Comparison of ENCODE assay signal across 27 cellular contexts in the genomic region with DNA sequence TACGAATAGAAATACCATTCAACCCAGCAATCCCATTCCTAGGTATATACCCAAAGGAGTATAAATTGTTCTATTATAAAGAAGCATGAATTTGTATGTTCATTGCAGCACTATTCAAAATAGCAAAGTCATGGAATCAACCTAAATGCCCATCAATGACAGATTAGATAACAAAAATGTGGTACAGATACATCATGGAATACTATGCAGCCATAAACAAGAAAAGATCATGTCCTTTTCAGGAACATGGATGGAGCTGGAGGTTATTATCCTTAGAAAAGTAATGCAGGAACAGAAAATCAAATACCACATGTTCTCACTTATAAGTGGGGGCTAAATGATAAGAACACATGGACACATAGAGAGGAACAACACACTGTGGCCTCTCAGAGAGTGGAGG.
"Had no signal": no experiment of that assay in that cellular context is flagged by ENCODE, and none has a peak within 500 bp of the region (broad histone marks: within the 10 kb centered on the region; RNA-seq: fewer than 3 reads in every experiment).

No MANE protein-coding gene starts in this region.

- H3K27me3 ChIP-seq: stomach, suprapubic skin, testis, thyroid gland, tibial artery, tibial nerve, transverse colon, upper lobe of left lung, upper lobe of right lung, uterus, vagina had no signal

- H3K4me3 ChIP-seq: stomach, suprapubic skin, testis, thoracic aorta, thyroid gland, tibial artery, tibial nerve, transverse colon, upper lobe of left lung, upper lobe of right lung, uterus, vagina had no signal

- DNase-seq: stimulated activated CD4-positive, alpha-beta T cell treated with anti-CD3 and anti-CD28 coated beads, Interleukin-2, amount 100 ng/mL, for 48 hours; stimulated activated CD4-positive, alpha-beta T cell treated with anti-CD3 and anti-CD28 coated beads, Interleukin-4, amount 100 ng/mL, for 1 hour; stimulated activated CD4-positive, alpha-beta T cell treated with anti-CD3 and anti-CD28 coated beads, Interleukin-4, amount 100 ng/mL, for 24 hours; stimulated activated CD4-positive, alpha-beta T cell treated with anti-CD3 and anti-CD28 coated beads, Interleukin-4, amount 100 ng/mL, for 4 hours; stimulated activated CD8-positive, alpha-beta memory T cell treated with anti-CD3 and anti-CD28 coated beads, Interleukin-4, amount 100 ng/mL, for 48 hours; stimulated activated naive B cell treated with anti-CD40 and anti-IgM and Interleukin-4, amounts not matched to agents 10 μg/mL and 1 μg/mL and 100 μg/mL, for 72 hours; stimulated activated naive CD4-positive, alpha-beta T cell; stimulated activated naive CD4-positive, alpha-beta T cell treated with Interleukin-2 at 50 U/mL for 16 hours; stimulated activated naive CD8-positive, alpha-beta T cell treated with anti-CD3 and anti-CD28 coated beads, Interleukin-15, amount 100 ng/mL, for 72 hours; stimulated activated naive CD8-positive, alpha-beta T cell treated with anti-CD3 and anti-CD28 coated beads, Interleukin-15, Interleukin-2, amounts not matched to agents 100 U/mL and 50 U/mL, for 24 hours; stomach; substantia nigra; testis; thyroid gland; tibial artery; transverse colon; trophoblast cell; upper lobe of left lung; upper lobe of right lung; uterus had no signal

- H3K27ac ChIP-seq: stomach, suprapubic skin, testis, thoracic aorta, thyroid gland, tibial artery, tibial nerve, transverse colon, upper lobe of left lung, upper lobe of right lung, uterus, vagina had no signal

- ATAC-seq: stimulated activated effector memory CD8-positive, alpha-beta T cell treated with anti-CD3 and anti-CD28 coated beads, Interleukin-12 subunit alpha, Interleukin-12 subunit beta, amount 100 ng/mL, for 72 hours; stimulated activated memory B cell treated with anti-CD40 and anti-IgM and Interleukin-4, amounts not matched to agents 10 μg/mL and 1 μg/mL and 100 μg/mL, for 72 hours; stimulated activated naive B cell treated with anti-CD40 and anti-IgM and Interleukin-4, amounts not matched to agents 10 μg/mL and 1 μg/mL and 100 μg/mL, for 72 hours; stimulated activated naive CD8-positive, alpha-beta T cell treated with anti-CD3 and anti-CD28 coated beads, Interleukin-15, amount 100 ng/mL, for 72 hours; stimulated activated naive CD8-positive, alpha-beta T cell treated with anti-CD3 and anti-CD28 coated beads, Interleukin-15, Interleukin-2, amounts not matched to agents 100 U/mL and 50 U/mL, for 24 hours; upper lobe of right lung had no signal

- H3K9me3 ChIP-seq: stomach, testis, thoracic aorta, thyroid gland, tibial nerve, transverse colon, upper lobe of left lung, upper lobe of right lung, uterus, vagina had no signal

- H3K4me1 ChIP-seq: stomach, suprapubic skin, thyroid gland, tibial nerve, transverse colon, upper lobe of left lung, upper lobe of right lung, uterus, vagina had no signal

- H3K36me3 ChIP-seq: stomach, suprapubic skin, thoracic aorta, thyroid gland, tibial artery, tibial nerve, transverse colon, upper lobe of left lung, upper lobe of right lung, uterus, vagina had no signal

- FAIRE-seq: urothelium cell line had no signal
